29 cellular contexts compared by ENCODE assay signal in the genomic region with DNA sequence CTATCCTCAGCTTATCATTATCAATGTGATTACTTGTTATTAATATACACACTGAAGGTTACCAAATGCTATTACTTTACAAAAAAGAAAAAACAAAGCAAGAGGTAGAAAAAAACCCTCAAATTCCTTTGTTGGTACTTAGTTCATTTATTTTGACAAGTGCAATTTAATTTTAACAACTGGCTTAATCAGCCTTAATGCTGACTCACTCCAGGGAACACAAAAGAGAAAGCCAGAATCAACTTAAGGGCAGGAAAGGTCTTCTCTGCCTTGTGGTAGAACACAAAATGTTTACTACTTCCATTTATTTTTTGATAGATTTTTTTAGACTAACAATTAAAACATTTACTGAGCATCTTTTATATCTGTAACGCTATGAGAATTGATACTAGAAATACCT.
"Had no signal": no experiment of that assay in that cellular context is flagged by ENCODE, and none has a peak within 500 bp of the region (broad histone marks: within the 10 kb centered on the region; RNA-seq: fewer than 3 reads in every experiment).

No MANE protein-coding gene starts in this region.

- H3K27ac Mint-ChIP-seq: activated CD8-positive, alpha-beta T cell treated with anti-CD3 and anti-CD28 coated beads for 36 hours; activated naive CD8-positive, alpha-beta T cell treated with anti-CD3 and anti-CD28 coated beads for 36 hours; activated T-cell treated with anti-CD3 and anti-CD28 coated beads, Interleukin-2, amount 50 U/mL, for 72 hours; activated T-helper 17 cell treated with anti-CD3 and anti-CD28 coated beads, Interleukin-2, amount 50 U/mL, for 72 hours had no signal

- H3K27me3 Mint-ChIP-seq: activated CD8-positive, alpha-beta T cell treated with anti-CD3 and anti-CD28 coated beads for 36 hours; activated naive CD8-positive, alpha-beta T cell treated with anti-CD3 and anti-CD28 coated beads for 36 hours; activated T-helper 17 cell treated with anti-CD3 and anti-CD28 coated beads, Interleukin-2, amount 50 U/mL, for 72 hours had no signal

- H3K4me1 ChIP-seq: ascending aorta had no signal

- H3K36me3 Mint-ChIP-seq: activated naive CD8-positive, alpha-beta T cell treated with anti-CD3 and anti-CD28 coated beads for 36 hours had no signal

- ATAC-seq: activated CD8-positive, alpha-beta T cell treated with anti-CD3 and anti-CD28 coated beads for 36 hours; activated T-cell treated with anti-CD3 and anti-CD28 coated beads, Interleukin-2, amount 50 U/mL, for 72 hours; activated T-helper 17 cell treated with anti-CD3 and anti-CD28 coated beads, Interleukin-2, amount 50 U/mL, for 72 hours; Panc1 had no signal

- H3K4me1 Mint-ChIP-seq: activated naive CD8-positive, alpha-beta T cell treated with anti-CD3 and anti-CD28 coated beads for 36 hours; activated T-helper 17 cell treated with anti-CD3 and anti-CD28 coated beads, Interleukin-2, amount 50 U/mL, for 72 hours had no signal

- H3K4me2 ChIP-seq: KMS-11 had no signal

- H3K36me3 ChIP-seq: ascending aorta, brain microvascular endothelial cell, cardiac muscle cell, WERI-Rb-1 had no signal

- H3K27me3 ChIP-seq: ascending aorta, brain microvascular endothelial cell, cardiac muscle cell had no signal

- H3K9me3 Mint-ChIP-seq: activated T-helper 17 cell treated with anti-CD3 and anti-CD28 coated beads, Interleukin-2, amount 50 U/mL, for 72 hours had no signal

- H3K9me3 ChIP-seq: ascending aorta had no signal

- H3K4me3 Mint-ChIP-seq: activated CD8-positive, alpha-beta T cell treated with anti-CD3 and anti-CD28 coated beads for 36 hours; activated naive CD8-positive, alpha-beta T cell treated with anti-CD3 and anti-CD28 coated beads for 36 hours; activated T-cell treated with anti-CD3 and anti-CD28 coated beads, Interleukin-2, amount 50 U/mL, for 72 hours; activated T-helper 17 cell treated with anti-CD3 and anti-CD28 coated beads, Interleukin-2, amount 50 U/mL, for 72 hours had no signal

- DNase-seq: activated CD4-positive, alpha-beta T cell treated with anti-CD3 and anti-CD28 coated beads for 1 hour; activated CD4-positive, alpha-beta T cell treated with anti-CD3 and anti-CD28 coated beads for 48 hours; activated CD4-positive, CD25-positive, alpha-beta regulatory T cell; activated CD8-positive, alpha-beta T cell treated with anti-CD3 and anti-CD28 coated beads for 36 hours; activated effector memory CD4-positive, alpha-beta T cell treated with anti-CD3 and anti-CD28 coated beads, Interleukin-2, amount 50 U/mL, for 16 hours; activated naive CD4-positive, alpha-beta T cell; activated naive CD4-positive, alpha-beta T cell treated with anti-CD3 and anti-CD28 coated beads, Interleukin-2, amount 50 U/mL, for 16 hours; activated naive CD8-positive, alpha-beta T cell treated with anti-CD3 and anti-CD28 coated beads for 36 hours; activated T-cell treated with anti-CD3 and anti-CD28 coated beads, Interleukin-2, amount 50 U/mL, for 1 hour; activated T-cell treated with anti-CD3 and anti-CD28 coated beads, Interleukin-2, amount 50 U/mL, for 72 hours; amygdala; brain microvascular endothelial cell; NCI-H1092 treated with DMSO at 0.1 percent for 48 hours; NCI-H1417; NCI-H146; NCI-H187; NCI-H2029 treated with DMSO at 0.1 percent for 48 hours; NCI-H2107; NCI-H226; NCI-H446 treated with DMSO at 0.1 percent for 48 hours; NCI-H524; SHP77 treated with DMSO at 0.1 percent for 48 hours; T1000; WERI-Rb-1 had no signal

- H3K4me3 ChIP-seq: ascending aorta, cardiac muscle cell had no signal

- H3K9ac ChIP-seq: KMS-11 had no signal

- H3K27ac ChIP-seq: ascending aorta, brain microvascular endothelial cell, cardiac muscle cell, KMS-11, WERI-Rb-1 had no signal
